Comparison of ENCODE assay signal across 1 cellular context in genomic region chr20:37914672-37915433, GRCh38.
TF ChIP-seq lines count a peak whose summit lies in the region.

No MANE protein-coding gene starts in this region.

TF ChIP-seq in HepG2, 621 proteins besides CTCF, POLR2A, EP300 and RAD21 (continued from another document and continues in another):
- TF ChIP-seq SNAPC5 (CRISPR knock-in tag; IDR thresholded peaks at IDR 0.05; ENCODE audit: borderline replicate concordance) (no peak; the same call in 1 of the 2 replicates), SRF (IDR thresholded peaks at IDR 0.05; ENCODE audit: low read depth, low read length) (no peak), JARID2 (CRISPR knock-in tag; IDR thresholded peaks at IDR 0.05; ENCODE audit: insufficient replicate concordance) (no peak), HOXA9 (CRISPR knock-in tag; IDR thresholded peaks at IDR 0.05; ENCODE audit: borderline replicate concordance) (no peak), ZNF775 (CRISPR knock-in tag; IDR thresholded peaks at IDR 0.05; ENCODE audit: borderline replicate concordance) (no peak), MED1 (CRISPR knock-in tag; IDR thresholded peaks at IDR 0.05) (peak; percentile 21; the same call in 1 of the 2 replicates), HIVEP1 (CRISPR knock-in tag; IDR thresholded peaks at IDR 0.05) (no peak), NR1H2 (CRISPR knock-in tag; IDR thresholded peaks at IDR 0.05; ENCODE audit: borderline replicate concordance, low read depth) (no peak), ZNF644 (CRISPR knock-in tag; IDR thresholded peaks at IDR 0.05; ENCODE audit: low read depth) (0 out of 2 replicates have a peak, but pooled peaks have one; percentile 17), ZNF841 (CRISPR knock-in tag; IDR thresholded peaks at IDR 0.05; ENCODE audit: borderline replicate concordance) (no peak), ASH2L (IDR thresholded peaks at IDR 0.05; ENCODE audit: insufficient read length, low read depth, low read length) (peak; percentile 14), ZNF253 (CRISPR knock-in tag; IDR thresholded peaks at IDR 0.05; ENCODE audit: borderline replicate concordance) (no peak), YEATS4 (CRISPR knock-in tag; IDR thresholded peaks at IDR 0.05; ENCODE audit: borderline replicate concordance) (no peak; the same call in 1 of the 2 replicates), ZNF564 (CRISPR knock-in tag; IDR thresholded peaks at IDR 0.05) (no peak), ATM (IDR thresholded peaks at IDR 0.05; ENCODE audit: borderline replicate concordance) (no peak), MTF1 (CRISPR knock-in tag; IDR thresholded peaks at IDR 0.05) (no peak), ZNF883 (CRISPR knock-in tag; IDR thresholded peaks at IDR 0.05; ENCODE audit: not compliant biosample characterization) (no peak), SMYD3 (CRISPR knock-in tag; IDR thresholded peaks at IDR 0.05) (no peak), KAT8 (CRISPR knock-in tag; IDR thresholded peaks at IDR 0.05) (peak; percentile 55; the same call in 1 of the 2 replicates), ZNF629 (CRISPR knock-in tag; conservative IDR thresholded peaks at IDR 0.05) (peak; percentile 100), HNRNPK (IDR thresholded peaks at IDR 0.05; ENCODE audit: low read depth, low read length, poor library complexity, severe bottlenecking) (no peak), ZNF572 (CRISPR knock-in tag; IDR thresholded peaks at IDR 0.05) (no peak), ARID2 (CRISPR knock-in tag; IDR thresholded peaks at IDR 0.05; ENCODE audit: borderline replicate concordance) (no peak), ZBTB40 (IDR thresholded peaks at IDR 0.05) (no peak), ZBTB40 (CRISPR knock-in tag; IDR thresholded peaks at IDR 0.05) (no peak), NAIF1 (CRISPR knock-in tag; IDR thresholded peaks at IDR 0.05; ENCODE audit: borderline replicate concordance) (no peak), GZF1 (CRISPR knock-in tag; IDR thresholded peaks at IDR 0.05) (peak; percentile 25; the same call in 1 of the 2 replicates), ZSCAN30 (CRISPR knock-in tag; IDR thresholded peaks at IDR 0.05) (no peak), THAP8 (CRISPR knock-in tag; IDR thresholded peaks at IDR 0.05; ENCODE audit: borderline replicate concordance) (no peak), ZNF276 (CRISPR knock-in tag; IDR thresholded peaks at IDR 0.05; ENCODE audit: low read depth) (peak; percentile 17; the same call in 1 of the 2 replicates), SSRP1 (CRISPR knock-in tag; IDR thresholded peaks at IDR 0.05) (no peak), ZFP41 (CRISPR knock-in tag; IDR thresholded peaks at IDR 0.05; ENCODE audit: borderline replicate concordance) (no peak), ZNF484 (CRISPR knock-in tag; IDR thresholded peaks at IDR 0.05; ENCODE audit: borderline replicate concordance, low read depth) (no peak), ZNF18 (CRISPR knock-in tag; IDR thresholded peaks at IDR 0.05; ENCODE audit: insufficient replicate concordance) (no peak), ZNF274 (CRISPR knock-in tag; IDR thresholded peaks at IDR 0.05) (no peak), PCBP1 (IDR thresholded peaks at IDR 0.05; ENCODE audit: borderline replicate concordance, low read depth, low read length) (peak; percentile 94), GABPA (IDR thresholded peaks at IDR 0.05; ENCODE audit: low read depth, low read length) (no peak), GABPA (CRISPR knock-in tag; IDR thresholded peaks at IDR 0.05; ENCODE audit: low read depth) (no peak), SRSF4 (IDR thresholded peaks at IDR 0.05; ENCODE audit: low read depth, low read length, poor library complexity, severe bottlenecking) (no peak), IRF1 (CRISPR knock-in tag; IDR thresholded peaks at IDR 0.05; ENCODE audit: low read depth) (no peak)
- TF ChIP-seq, protein P1, sequence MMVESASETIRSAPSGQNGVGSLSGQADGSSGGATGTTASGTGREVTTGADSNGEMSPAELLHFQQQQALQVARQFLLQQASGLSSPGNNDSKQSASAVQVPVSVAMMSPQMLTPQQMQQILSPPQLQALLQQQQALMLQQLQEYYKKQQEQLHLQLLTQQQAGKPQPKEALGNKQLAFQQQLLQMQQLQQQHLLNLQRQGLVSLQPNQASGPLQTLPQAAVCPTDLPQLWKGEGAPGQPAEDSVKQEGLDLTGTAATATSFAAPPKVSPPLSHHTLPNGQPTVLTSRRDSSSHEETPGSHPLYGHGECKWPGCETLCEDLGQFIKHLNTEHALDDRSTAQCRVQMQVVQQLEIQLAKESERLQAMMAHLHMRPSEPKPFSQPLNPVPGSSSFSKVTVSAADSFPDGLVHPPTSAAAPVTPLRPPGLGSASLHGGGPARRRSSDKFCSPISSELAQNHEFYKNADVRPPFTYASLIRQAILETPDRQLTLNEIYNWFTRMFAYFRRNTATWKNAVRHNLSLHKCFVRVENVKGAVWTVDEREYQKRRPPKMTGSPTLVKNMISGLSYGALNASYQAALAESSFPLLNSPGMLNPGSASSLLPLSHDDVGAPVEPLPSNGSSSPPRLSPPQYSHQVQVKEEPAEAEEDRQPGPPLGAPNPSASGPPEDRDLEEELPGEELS (CRISPR knock-in tag; IDR thresholded peaks at IDR 0.05) = no peak
- TF ChIP-seq, protein P2, sequence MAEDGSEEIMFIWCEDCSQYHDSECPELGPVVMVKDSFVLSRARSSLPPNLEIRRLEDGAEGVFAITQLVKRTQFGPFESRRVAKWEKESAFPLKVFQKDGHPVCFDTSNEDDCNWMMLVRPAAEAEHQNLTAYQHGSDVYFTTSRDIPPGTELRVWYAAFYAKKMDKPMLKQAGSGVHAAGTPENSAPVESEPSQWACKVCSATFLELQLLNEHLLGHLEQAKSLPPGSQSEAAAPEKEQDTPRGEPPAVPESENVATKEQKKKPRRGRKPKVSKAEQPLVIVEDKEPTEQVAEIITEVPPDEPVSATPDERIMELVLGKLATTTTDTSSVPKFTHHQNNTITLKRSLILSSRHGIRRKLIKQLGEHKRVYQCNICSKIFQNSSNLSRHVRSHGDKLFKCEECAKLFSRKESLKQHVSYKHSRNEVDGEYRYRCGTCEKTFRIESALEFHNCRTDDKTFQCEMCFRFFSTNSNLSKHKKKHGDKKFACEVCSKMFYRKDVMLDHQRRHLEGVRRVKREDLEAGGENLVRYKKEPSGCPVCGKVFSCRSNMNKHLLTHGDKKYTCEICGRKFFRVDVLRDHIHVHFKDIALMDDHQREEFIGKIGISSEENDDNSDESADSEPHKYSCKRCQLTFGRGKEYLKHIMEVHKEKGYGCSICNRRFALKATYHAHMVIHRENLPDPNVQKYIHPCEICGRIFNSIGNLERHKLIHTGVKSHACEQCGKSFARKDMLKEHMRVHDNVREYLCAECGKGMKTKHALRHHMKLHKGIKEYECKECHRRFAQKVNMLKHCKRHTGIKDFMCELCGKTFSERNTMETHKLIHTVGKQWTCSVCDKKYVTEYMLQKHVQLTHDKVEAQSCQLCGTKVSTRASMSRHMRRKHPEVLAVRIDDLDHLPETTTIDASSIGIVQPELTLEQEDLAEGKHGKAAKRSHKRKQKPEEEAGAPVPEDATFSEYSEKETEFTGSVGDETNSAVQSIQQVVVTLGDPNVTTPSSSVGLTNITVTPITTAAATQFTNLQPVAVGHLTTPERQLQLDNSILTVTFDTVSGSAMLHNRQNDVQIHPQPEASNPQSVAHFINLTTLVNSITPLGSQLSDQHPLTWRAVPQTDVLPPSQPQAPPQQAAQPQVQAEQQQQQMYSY (CRISPR knock-in tag; IDR thresholded peaks at IDR 0.05) = no peak
